Comparison of ENCODE assay signal across 8 cellular contexts in the genomic region with DNA sequence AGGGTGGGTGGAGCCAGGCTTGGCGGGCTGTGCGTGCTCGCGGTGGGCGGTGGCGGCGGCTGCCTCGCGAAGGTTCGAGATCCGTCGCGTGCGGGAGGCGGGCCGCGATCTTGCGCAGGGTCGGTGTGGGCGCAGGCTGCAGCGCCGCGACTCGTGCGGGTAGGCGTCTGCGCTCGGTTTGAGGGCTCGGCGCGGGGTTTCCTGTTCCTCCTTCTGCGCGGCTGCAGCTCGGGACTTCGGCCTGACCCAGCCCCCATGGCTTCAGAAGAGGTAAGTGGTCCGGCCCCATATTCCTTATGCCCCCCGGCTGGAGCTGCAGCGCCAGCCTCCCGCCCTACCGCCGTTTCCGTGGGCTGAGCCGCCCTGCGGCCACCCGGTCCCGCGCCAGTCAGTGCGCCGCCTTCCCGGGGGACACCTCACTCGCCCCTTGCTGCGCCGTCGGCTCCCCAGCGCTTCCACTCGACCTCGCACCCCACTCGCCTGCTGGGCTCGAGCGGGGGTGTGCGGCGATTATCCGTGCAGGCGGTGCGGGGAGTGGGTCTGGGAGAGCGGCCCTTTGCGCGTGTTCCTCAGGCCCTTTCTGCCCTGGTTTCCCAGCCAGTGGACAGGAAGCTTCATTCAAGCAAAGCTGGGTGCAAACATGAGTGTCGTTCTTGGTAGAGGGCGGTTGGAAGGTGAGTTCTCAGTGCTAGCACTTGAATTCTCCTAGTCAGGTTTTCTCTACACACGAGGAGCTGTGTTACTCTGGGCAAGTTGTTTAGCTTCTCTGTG. TPM values are rescaled to one million over a fixed set of nuclear protein-coding genes. Genes with fewer than 3 reads are reported as not detected.
DNase-seq lines count a peak whose midpoint lies in the region; ATAC-seq and TF ChIP-seq lines count a peak whose summit lies in the region.

A gene with protein sequence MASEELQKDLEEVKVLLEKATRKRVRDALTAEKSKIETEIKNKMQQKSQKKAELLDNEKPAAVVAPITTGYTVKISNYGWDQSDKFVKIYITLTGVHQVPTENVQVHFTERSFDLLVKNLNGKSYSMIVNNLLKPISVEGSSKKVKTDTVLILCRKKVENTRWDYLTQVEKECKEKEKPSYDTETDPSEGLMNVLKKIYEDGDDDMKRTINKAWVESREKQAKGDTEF (plus strand): TSS at position 22 of the 771 bp plus-strand sequence. CDS start 234 bp downstream, at position 256.

- peak within 1 kb of the TSS; percentile 99 for H4K5ac ChIP-seq in IMR-90 (ENCODE audit: low read depth, low read length)

- peak within 1 kb of the TSS; percentile 98 for H2AK9ac ChIP-seq in IMR-90 (replicated peaks; ENCODE audit: low read depth, low read length, poor library complexity)

- peaks cover 20% of the 10 kb centered on the region for H3K36me3 Mint-ChIP-seq in CD8-positive, alpha-beta T cell
- peaks cover 9% of the 10 kb centered on the region for H3K36me3 Mint-ChIP-seq in T-cell
- peaks cover 7 to 15% of the 10 kb centered on the region in 2 donors for H3K36me3 Mint-ChIP-seq in stimulated activated naive B cell treated with anti-CD40 and anti-IgM and Interleukin-4, amounts not matched to agents 10 μg/mL and 1 μg/mL and 100 μg/mL, for 72 hours

- no peak within 1 kb of the TSS for H3K27ac Mint-ChIP-seq in CD8-positive, alpha-beta T cell
- peak within 1 kb of the TSS; percentile 90 to 94 for H3K27ac Mint-ChIP-seq in T-cell
- H3K27ac Mint-ChIP-seq in stimulated activated naive B cell treated with anti-CD40 and anti-IgM and Interleukin-4, amounts not matched to agents 10 μg/mL and 1 μg/mL and 100 μg/mL, for 72 hours, result no peak within 1 kb of the TSS

- H3K27ac ChIP-seq in CD8-positive, alpha-beta T cell (ENCODE audit: low read depth, low read length), result peak within 1 kb of the TSS; percentile 100
- H3K27ac ChIP-seq in IMR-90 (ENCODE audit: insufficient read depth, low read length) (peak within 1 kb of the TSS; percentile 91), cingulate gyrus (ENCODE audit: low read depth, low read length) (peak within 1 kb of the TSS; percentile 100), liver (ENCODE audit: low read depth in 1 of 2, low read length in 2 of 2) (peak within 1 kb of the TSS; percentile 98 to 99)

- H2BK5ac ChIP-seq in IMR-90 (ENCODE audit: low read depth, low read length, poor library complexity, severe bottlenecking), result peak within 1 kb of the TSS; percentile 97

- peak within 1 kb of the TSS; percentile 96 for H2BK15ac ChIP-seq in IMR-90 (ENCODE audit: low read depth, low read length)

- TF ChIP-seq POLR2A in IMR-90 (IDR thresholded peaks at IDR 0.05; ENCODE audit: low read depth, low read length), result no peak

- peak within 1 kb of the TSS; percentile 100 for H2BK120ac ChIP-seq in IMR-90 (ENCODE audit: low read depth, low read length)

- no peak for TF ChIP-seq CTCF in CD8-positive, alpha-beta T cell (IDR thresholded peaks at IDR 0.05)
- TF ChIP-seq CTCF in IMR-90 (conservative IDR thresholded peaks at IDR 0.05; ENCODE audit: low read depth, low read length) (no peak), liver (IDR thresholded peaks at IDR 0.05; ENCODE audit: low read depth, low read length, missing input control) (no peak)

- H4K8ac ChIP-seq in IMR-90 (ENCODE audit: low read depth in 2 of 2, low read length in 2 of 2), result peak within 1 kb of the TSS; percentile 53 to 100

- 1% methylated on average over 42 of the region's 71 CpGs; no CpG with 5 or more reads in 1 of the 2 experiments for WGBS in IMR-90 (ENCODE audit: extremely low coverage in 2 of 2, insufficient read length in 1 of 2), 2 experiments
- WGBS in liver, result under 1% methylated on average over 71 of the region's 71 CpGs

- intact Hi-C loops in CD8-positive, alpha-beta T cell (cut with DNase I, micrococcal nuclease), result loop anchor here (1.0 to 10.0 kb wide), 10 partner anchors 23 to 1288 kb away; a partner anchor contains a TSS
- intact Hi-C loops in IMR-90 (cut with micrococcal nuclease), result loop anchor here (5.0 kb wide), 1 partner anchor 203 kb away; no protein-coding TSS in a partner anchor

- H3K36me3 ChIP-seq in CD8-positive, alpha-beta T cell (ENCODE audit: insufficient read depth, low read length), result no peaks in the 10 kb centered on the region
- no peaks in the 10 kb centered on the region; the same call in 1 of the 2 replicates for H3K36me3 ChIP-seq in IMR-90 (ENCODE audit: control insufficient read depth, insufficient read depth, low read length)
- H3K36me3 ChIP-seq in liver (ENCODE audit: control insufficient read depth in 4 of 4, insufficient read depth in 3 of 4, low read depth in 1 of 4, low read length in 3 of 4), result peaks cover 0 to 7% (median under 1%) of the 10 kb centered on the region in 4 donors

- in situ Hi-C loops in IMR-90 (cut with MboI; ENCODE audit: low sequenced_read_pairs), result loop anchor here (25.0 kb wide), 1 partner anchor 738 kb away; no protein-coding TSS in a partner anchor

- TF ChIP-seq RAD21 in IMR-90 (IDR thresholded peaks at IDR 0.05; ENCODE audit: low read length) (no peak), liver (IDR thresholded peaks at IDR 0.05) (no peak)

- H4K91ac ChIP-seq in IMR-90 (ENCODE audit: insufficient read depth, low read depth, low read length), result peak within 1 kb of the TSS; percentile 100

- H2AFZ ChIP-seq in IMR-90 (replicated peaks; ENCODE audit: low read length, poor library complexity), result peak within 1 kb of the TSS; percentile 99

- CTCF ChIA-PET in CD8-positive, alpha-beta T cell (lab: Charles Lee), result interaction anchor here (1.0 to 3.2 kb wide), 5 partner anchors 15 to 229 kb away, joined by 3 to 21 read pairs (median 14); a partner anchor contains a TSS
- CTCF ChIA-PET in IMR-90 (lab: Yijun Ruan, JAX) (interaction anchor here (0.5 to 0.9 kb wide), 2 partner anchors 14 to 1534 kb away, joined by 3 read pairs; no protein-coding TSS in a partner anchor), T-cell (lab: Charles Lee) (interaction anchor here (0.6 to 3.8 kb wide), 11 partner anchors 10 to 315 kb away, joined by 3 to 35 read pairs (median 7); a partner anchor contains a TSS)

- H3K4me1 Mint-ChIP-seq in CD8-positive, alpha-beta T cell (ENCODE audit: low read depth), result peaks cover 51% of the 10 kb centered on the region
- H3K4me1 Mint-ChIP-seq in T-cell, result peaks cover 42 to 54% (median 49%) of the 10 kb centered on the region in 3 donors
- peaks cover 13 to 30% of the 10 kb centered on the region in 2 donors for H3K4me1 Mint-ChIP-seq in stimulated activated naive B cell treated with anti-CD40 and anti-IgM and Interleukin-4, amounts not matched to agents 10 μg/mL and 1 μg/mL and 100 μg/mL, for 72 hours

- no peaks in the 10 kb centered on the region for H3K9me1 ChIP-seq in IMR-90 (ENCODE audit: insufficient read depth, low read length)

- POLR2A ChIA-PET in CD8-positive, alpha-beta T cell (lab: Charles Lee), result interaction anchor here (0.9 to 6.2 kb wide), 29 partner anchors 9 to 1522 kb away, joined by 3 to 167 read pairs (median 6); a partner anchor contains a TSS
- POLR2A ChIA-PET in IMR-90 (lab: Charles Lee; ENCODE audit: unreplicated experiment), result interaction anchor here (1.0 to 2.3 kb wide), 3 partner anchors 15 to 57 kb away, joined by 3 to 9 read pairs (median 4); a partner anchor contains a TSS
- POLR2A ChIA-PET in T-cell (lab: Charles Lee), result interaction anchor here (0.6 to 2.9 kb wide), 14 partner anchors 11 to 200 kb away, joined by 3 to 58 read pairs (median 5); a partner anchor contains a TSS

- H2AK5ac ChIP-seq in IMR-90 (ENCODE audit: low read depth, low read length), result peak within 1 kb of the TSS; percentile 81

- H3K9me3 Mint-ChIP-seq in CD8-positive, alpha-beta T cell, result no peaks in the 10 kb centered on the region
- no peaks in the 10 kb centered on the region for H3K9me3 Mint-ChIP-seq in T-cell
- no peaks in the 10 kb centered on the region for H3K9me3 Mint-ChIP-seq in stimulated activated naive B cell treated with anti-CD40 and anti-IgM and Interleukin-4, amounts not matched to agents 10 μg/mL and 1 μg/mL and 100 μg/mL, for 72 hours

- peaks cover 14 to 25% of the 10 kb centered on the region in 2 experiments for H3K79me1 ChIP-seq in IMR-90 (ENCODE audit: low read depth in 1 of 2, low read length in 2 of 2)

- peak within 1 kb of the TSS; percentile 95 for H2BK20ac ChIP-seq in IMR-90 (ENCODE audit: low read depth, low read length)

- DNase-seq in CD8-positive, alpha-beta T cell, result peak in 1 of 7 experiments; percentile 47
- peak; percentile 30 for DNase-seq in IMR-90
- peak in 15 of 34 experiments; percentile 5 to 96 (median 18) for DNase-seq in T-cell
- no peak for DNase-seq in stimulated activated naive B cell treated with anti-CD40 and anti-IgM and Interleukin-4, amounts not matched to agents 10 μg/mL and 1 μg/mL and 100 μg/mL, for 72 hours
- no peak for DNase-seq in NCI-H2107 treated with DMSO at 0.1 percent for 48 hours (lab: John Stamatoyannopoulos, UW; ENCODE audit: unreplicated experiment)

- H3K4me3 Mint-ChIP-seq in CD8-positive, alpha-beta T cell, result no peak within 1 kb of the TSS
- H3K4me3 Mint-ChIP-seq in T-cell, result no peak within 1 kb of the TSS
- no peak within 1 kb of the TSS for H3K4me3 Mint-ChIP-seq in stimulated activated naive B cell treated with anti-CD40 and anti-IgM and Interleukin-4, amounts not matched to agents 10 μg/mL and 1 μg/mL and 100 μg/mL, for 72 hours

- H3K9me3 ChIP-seq in CD8-positive, alpha-beta T cell (ENCODE audit: low read length), result no peaks in the 10 kb centered on the region
- H3K9me3 ChIP-seq in IMR-90 (ENCODE audit: control insufficient read depth, insufficient read depth, low read length), result no peaks in the 10 kb centered on the region
- no peaks in the 10 kb centered on the region for H3K9me3 ChIP-seq in liver (ENCODE audit: control insufficient read depth in 4 of 4, low read length in 3 of 4)

- H3K4ac ChIP-seq in IMR-90 (ENCODE audit: low read depth, low read length), result peak within 1 kb of the TSS; percentile 100

- H4K20me1 ChIP-seq in IMR-90 (ENCODE audit: insufficient read depth, low read length), result 0 out of 2 replicates have a peak, but pooled peaks cover 6% of the 10 kb centered on the region

- H3K4me3 ChIP-seq in CD8-positive, alpha-beta T cell (ENCODE audit: low read depth, low read length), result peak within 1 kb of the TSS; percentile 80
- H3K4me3 ChIP-seq in IMR-90 (ENCODE audit: insufficient read depth, low read depth, low read length) (peak within 1 kb of the TSS; percentile 96), liver (ENCODE audit: low read depth in 1 of 3, low read length in 3 of 3) (peak within 1 kb of the TSS; percentile 62 to 99 (median 97))

- peaks cover 31% of the 10 kb centered on the region for H3K4me1 ChIP-seq in CD8-positive, alpha-beta T cell (ENCODE audit: insufficient read depth, low read length)
- H3K4me1 ChIP-seq in IMR-90 (ENCODE audit: control insufficient read depth, insufficient read depth, low read length) (peaks cover 2% of the 10 kb centered on the region; the same call in 1 of the 2 replicates), liver (ENCODE audit: control insufficient read depth in 4 of 4, insufficient read depth in 4 of 4, low read length in 3 of 4) (peaks cover 3 to 31% (median 10%) of the 10 kb centered on the region in 4 donors)

- no peaks in the 10 kb centered on the region for H3K27me3 Mint-ChIP-seq in CD8-positive, alpha-beta T cell (ENCODE audit: low read depth)
- no peaks in the 10 kb centered on the region for H3K27me3 Mint-ChIP-seq in T-cell
- no peaks in the 10 kb centered on the region for H3K27me3 Mint-ChIP-seq in stimulated activated naive B cell treated with anti-CD40 and anti-IgM and Interleukin-4, amounts not matched to agents 10 μg/mL and 1 μg/mL and 100 μg/mL, for 72 hours

- ATAC-seq in CD8-positive, alpha-beta T cell, result peak; percentile 1
- ATAC-seq in GM19438 (IDR thresholded peaks at IDR 0.05; ENCODE audit: low read depth, unreplicated experiment) (peak; percentile 1), IMR-90 (ENCODE audit: low read depth) (peak; percentile 19), T-cell (replicated peaks in 1 of 4) (peak in 3 of 4 experiments; percentile 2 to 5 (median 4))
- ATAC-seq in stimulated activated naive B cell treated with anti-CD40 and anti-IgM and Interleukin-4, amounts not matched to agents 10 μg/mL and 1 μg/mL and 100 μg/mL, for 72 hours (replicated peaks), result peak; percentile 3 to 66

- H3K9ac ChIP-seq in IMR-90 (ENCODE audit: low read depth, low read length) (peak within 1 kb of the TSS; percentile 92), liver (ENCODE audit: low read depth in 1 of 2, low read length in 2 of 2) (peak within 1 kb of the TSS; percentile 98)

- dilution Hi-C loops in IMR-90 (cut with HindIII; ENCODE audit: low sequenced_read_pairs, unreplicated experiment), result no loop called here

- BruUV-seq in IMR-90 (replicated peaks; lab: Mats Ljungman, UMichigan), result no TSS peak

- no peaks in the 10 kb centered on the region for H3K27me3 ChIP-seq in CD8-positive, alpha-beta T cell (ENCODE audit: insufficient read depth, low read length)
- H3K27me3 ChIP-seq in IMR-90 (ENCODE audit: control insufficient read depth, insufficient read depth, low read length), result no peaks in the 10 kb centered on the region
- H3K27me3 ChIP-seq in liver (ENCODE audit: control insufficient read depth in 4 of 4, insufficient read depth in 4 of 4, low read length in 3 of 4), result no peaks in the 10 kb centered on the region

- H3K56ac ChIP-seq in IMR-90 (ENCODE audit: extremely low read depth, insufficient read depth, low read length), result peak within 1 kb of the TSS; percentile 100

- H3K18ac ChIP-seq in IMR-90 (ENCODE audit: low read depth, low read length), result peak within 1 kb of the TSS; percentile 95

- H3K4me2 ChIP-seq in IMR-90 (ENCODE audit: low read depth, low read length), result peak within 1 kb of the TSS; percentile 87

- peak within 1 kb of the TSS; percentile 100 for H3K14ac ChIP-seq in IMR-90 (replicated peaks; ENCODE audit: low read depth, low read length)

- H3K23ac ChIP-seq in IMR-90 (ENCODE audit: low read depth, low read length), result peak within 1 kb of the TSS; percentile 100

RNA-seq across cellular contexts. Expression of the gene that starts here (rescaled TPM):
- 100 to 1,000 TPM; 105 to 122 TPM for total RNA-seq in CD8-positive, alpha-beta T cell
- total RNA-seq in IMR-90 (2012; rRNA removed), result 61.8 and 159 TPM in 2 replicates
- 53.1 and 62.8 TPM in 2 replicates for polyA plus RNA-seq in IMR-90 (2012; rRNA removed)
- polyA plus RNA-seq in IMR-90 (2012; cell fraction: cytosol; rRNA removed), result 31.4 and 56.6 TPM in 2 replicates
- polyA plus RNA-seq in IMR-90 (2012; cell fraction: nucleus; rRNA removed; ENCODE audit: low replicate concordance), result 7.1 and 14.7 TPM in 2 replicates
- total RNA-seq in T-cell, result 10 to 100 TPM; 60.3 to 91.7 (median 75.8) TPM
- 10 to 100 TPM; 39.2 to 81.2 TPM for total RNA-seq in liver
- polyA plus RNA-seq in liver, result 10 to 100 TPM; 26.4 to 34.0 TPM

Comparison
In these comparisons a context has a peak if more than half of its experiments do, and no peak if none do; other contexts are left out.
1. H3K27ac Mint-ChIP-seq: peak in T-cell (2 of 2); none in CD8-positive, alpha-beta T cell (single experiment) and stimulated activated naive B cell treated with anti-CD40 and anti-IgM and Interleukin-4, amounts not matched to agents 10 μg/mL and 1 μg/mL and 100 μg/mL, for 72 hours (single experiment).
2. Peak in every context shown above with its lines, with median percentiles within 50 percentile points of each other: ATAC-seq, H3K27ac ChIP-seq and H3K4me3 ChIP-seq.